In the genomic region with DNA sequence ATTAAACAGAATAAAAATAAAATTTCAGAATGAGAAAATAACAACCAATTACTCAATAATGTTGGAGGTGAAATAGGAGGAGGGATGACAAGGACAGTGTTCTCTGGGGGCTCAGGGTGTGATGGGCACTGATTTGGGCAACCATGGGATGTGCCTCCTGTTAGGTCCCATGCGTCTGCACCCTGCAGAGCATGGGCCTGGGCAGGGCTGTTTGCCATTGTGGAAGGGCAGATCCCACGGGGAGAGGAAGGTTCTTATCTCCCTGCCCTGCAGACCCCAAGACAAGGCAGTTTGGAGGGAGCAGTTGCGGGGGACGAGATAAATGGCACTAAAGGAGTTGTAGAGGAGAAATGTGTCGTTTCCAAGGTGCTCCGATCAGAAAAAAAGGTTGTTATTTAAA, we compare ENCODE assay signal across 32 cellular contexts.
"Had no signal": no experiment of that assay in that cellular context is flagged by ENCODE, and none has a peak within 500 bp of the region (broad histone marks: within the 10 kb centered on the region; RNA-seq: fewer than 3 reads in every experiment).

No MANE protein-coding gene starts in this region.

- H3K4me1 ChIP-seq: body of pancreas, breast epithelium, Peyer's patch had no signal

- H3K4me3 ChIP-seq: body of pancreas, breast epithelium, Peyer's patch had no signal

- H3K4me2 ChIP-seq: KMS-11 had no signal

- H3K27me3 ChIP-seq: body of pancreas, breast epithelium, Peyer's patch had no signal

- DNase-seq: activated CD4-positive, alpha-beta memory T cell treated with anti-CD3 and anti-CD28 coated beads, Interleukin-2, amount 10 ng/mL, durations not matched to agents 7 days and 5 days; activated CD4-positive, alpha-beta T cell treated with anti-CD3 and anti-CD28 coated beads for 36 hours; activated CD4-positive, alpha-beta T cell treated with anti-CD3 and anti-CD28 coated beads, Interleukin-2, amount 50 U/mL, for 1 hour; activated CD8-positive, alpha-beta memory T cell treated with anti-CD3 and anti-CD28 coated beads for 24 hours; activated CD8-positive, alpha-beta memory T cell treated with anti-CD3 and anti-CD28 coated beads, Interleukin-2, amount 10 ng/mL, durations not matched to agents 7 days and 5 days; activated CD8-positive, alpha-beta memory T cell treated with anti-CD3 and anti-CD28 coated beads, Interleukin-2, amount 50 U/mL, for 48 hours; activated effector memory CD4-positive, alpha-beta T cell treated with anti-CD3 and anti-CD28 coated beads, Interleukin-2, amount 50 U/mL, for 16 hours; activated naive CD4-positive, alpha-beta T cell; activated naive CD4-positive, alpha-beta T cell treated with anti-CD3 and anti-CD28 coated beads, Interleukin-2, amount 50 U/mL, for 16 hours; activated naive CD8-positive, alpha-beta T cell treated with anti-CD3 and anti-CD28 coated beads for 36 hours; activated T-cell treated with anti-CD3 and anti-CD28 coated beads, Interleukin-2, amount 50 U/mL, for 72 hours; amygdala; body of pancreas; NCI-H1092 treated with DMSO at 0.1 percent for 48 hours; NCI-H1417; NCI-H187; NCI-H2107; NCI-H2171; NCI-H510A; NCI-H526; NCI-H748 treated with DMSO at 0.1 percent for 48 hours; NK-92 treated with Interleukin-12 subunit alpha and Interleukin-12 subunit beta, amount 100 ng/mL, for 24 hours; PC-3; Peyer's patch; RPMI8226; SIG-M5 had no signal

- ATAC-seq: activated CD4-positive, alpha-beta T cell treated with anti-CD3 and anti-CD28 coated beads for 36 hours; activated CD4-positive, CD25-positive, alpha-beta regulatory T cell treated with anti-CD3 and anti-CD28 coated beads, Interleukin-2, amount 50 U/mL, for 24 hours; activated CD8-positive, alpha-beta memory T cell treated with anti-CD3 and anti-CD28 coated beads, Interleukin-2, amount 10 ng/mL, durations not matched to agents 7 days and 5 days; activated T-cell treated with anti-CD3 and anti-CD28 coated beads, Interleukin-2, amount 50 U/mL, for 72 hours; activated T-helper 17 cell treated with anti-CD3 and anti-CD28 coated beads, Interleukin-2, amount 50 U/mL, for 72 hours; body of pancreas; PC-3; Right ventricle myocardium inferior; WTC11 had no signal

- H3K36me3 ChIP-seq: breast epithelium, Peyer's patch had no signal

- H3K9me3 ChIP-seq: body of pancreas, breast epithelium, Peyer's patch had no signal

- H3K27ac ChIP-seq: body of pancreas, breast epithelium, KMS-11, Peyer's patch had no signal

- H3K9ac ChIP-seq: KMS-11 had no signal
